In genomic region chr19:46618670-46619231, GRCh38 we compare ENCODE assay signal across 10 cellular contexts. TPM values are rescaled to one million over a fixed set of nuclear protein-coding genes. Genes with fewer than 3 reads are reported as not detected.
DNase-seq lines count a peak whose midpoint lies in the region; ATAC-seq and TF ChIP-seq lines count a peak whose summit lies in the region.
"Had no signal": no experiment of that assay in that cellular context is flagged by ENCODE, and none has a peak within 500 bp of the region (broad histone marks: within the 10 kb centered on the region; RNA-seq: fewer than 3 reads in every experiment).

No MANE protein-coding gene starts in this region.

- peaks cover 28 to 99% (median 60%) of the 10 kb centered on the region in 6 donors for H3K4me1 ChIP-seq in spleen
- no peaks in the 10 kb centered on the region; the same call in 1 of the 2 replicates for H3K4me1 ChIP-seq in H9 (ENCODE audit: insufficient read depth, low read length)

- H4K5ac ChIP-seq in H9 (ENCODE audit: insufficient read length, low read depth, low read length) = no peak overlapping the region

- H3K79me1 ChIP-seq in H9 (ENCODE audit: insufficient read depth, low read depth, low read length, poor library complexity, severe bottlenecking) = no peaks in the 10 kb centered on the region

- DNase-seq in NCI-H524 (lab: John Stamatoyannopoulos, UW) = peak; percentile 28 to 48
- DNase-seq in NCI-H524 treated with DMSO at 0.1 percent for 48 hours (lab: John Stamatoyannopoulos, UW) = no peak
- DNase-seq in NCI-H1105 (lab: John Stamatoyannopoulos, UW) = peak; percentile 36
- peak; percentile 60 for DNase-seq in choroid plexus epithelial cell (ENCODE audit: low read depth)
- no peak for DNase-seq in spleen
- no peak for DNase-seq in H9
- DNase-seq in stimulated activated CD4-positive, alpha-beta T cell treated with anti-CD3 and anti-CD28 coated beads, Interleukin-4, amount 100 ng/mL, for 1 hour = no peak

- no peak overlapping the region for H3K14ac ChIP-seq in H9 (ENCODE audit: insufficient read depth, low read length)

- no peak overlapping the region for H2BK12ac ChIP-seq in H9 (ENCODE audit: insufficient read length, low read depth, low read length)

- no peak overlapping the region for H3T11ph ChIP-seq in H9 (ENCODE audit: low read length)

- H3K18ac ChIP-seq in H9 (ENCODE audit: insufficient read length, low read depth, low read length) = no peak overlapping the region

- no peak overlapping the region for H3K4me2 ChIP-seq in H9 (ENCODE audit: insufficient read depth, insufficient read length, low read length)

- H3K9me3 ChIP-seq in spleen = no peaks in the 10 kb centered on the region
- H3K9me3 ChIP-seq in H9 (ENCODE audit: control insufficient read depth, low read depth, low read length) = no peaks in the 10 kb centered on the region
- H3K9me3 ChIP-seq: Peyer's patch had no signal

- H3K27ac ChIP-seq in spleen (peak overlapping the region in 7 of 8 donors; percentile 17 to 87 (median 63)), H9 (ENCODE audit: insufficient read length, low read depth, low read length) (no peak overlapping the region)

- H4K91ac ChIP-seq in H9 (ENCODE audit: insufficient read length, low read depth, low read length) = no peak overlapping the region

- no peak for ATAC-seq in HG03520 (IDR thresholded peaks at IDR 0.05; ENCODE audit: unreplicated experiment)

- H2AK5ac ChIP-seq in H9 (ENCODE audit: insufficient read length, low read length) = no peak overlapping the region

- TF ChIP-seq POLR2A in spleen (IDR thresholded peaks at IDR 0.05) = no peak

- H3K4me3 Mint-ChIP-seq in H9 = no peak overlapping the region

- no peak overlapping the region for H4K8ac ChIP-seq in H9 (replicated peaks; ENCODE audit: insufficient read length, low read depth, low read length)

- H2BK20ac ChIP-seq in H9 (ENCODE audit: low read depth, low read length, poor library complexity, severe bottlenecking) = no peak overlapping the region

- H3K36me3 ChIP-seq in spleen = no peaks in the 10 kb centered on the region
- H3K36me3 ChIP-seq: Peyer's patch had no signal

- H3K56ac ChIP-seq in H9 (ENCODE audit: insufficient read length, low read depth, low read length) = no peak overlapping the region

- H3K4me3 ChIP-seq in choroid plexus epithelial cell (ENCODE audit: low read depth, low read length) (no peak overlapping the region), spleen (peak overlapping the region in 1 of 8 donors; percentile 35)

- no peaks in the 10 kb centered on the region for H3K36me3 Mint-ChIP-seq in H9 (ENCODE audit: insufficient read depth in 1 of 3, low read depth in 3 of 3)

- H3K23ac ChIP-seq in H9 (ENCODE audit: insufficient read length, low read depth, low read length) = no peak overlapping the region

- intact Hi-C loops in spleen (cut with DNase I; ENCODE audit: low total_unique reads) = no loop called here

- H3K9me3 Mint-ChIP-seq in H9 = no peaks in the 10 kb centered on the region

- peaks cover 0 to 6% (median 0%) of the 10 kb centered on the region in 7 donors for H3K27me3 ChIP-seq in spleen (replicated peaks in 1 of 7)
- H3K27me3 ChIP-seq in H9 (ENCODE audit: insufficient read depth, low read length) = no peaks in the 10 kb centered on the region
- H3K27me3 ChIP-seq: Peyer's patch had no signal

- no peak overlapping the region for H2BK120ac ChIP-seq in H9 (ENCODE audit: low read depth, low read length, poor library complexity, severe bottlenecking)

- H4K20me1 ChIP-seq in H9 (ENCODE audit: control insufficient read depth, insufficient read depth, insufficient read length) = no peaks in the 10 kb centered on the region

- WGBS in spleen, 5 donors = 41 to 53% (median 48%) methylated on average over 9 of the region's 9 CpGs
- no CpG with 5 or more reads among the region's 9 CpGs for WGBS in H9 (ENCODE audit: extremely low coverage, insufficient read length, low lambda C conversion rate)

- H3K27ac Mint-ChIP-seq in H9 = no peak overlapping the region

- no peak overlapping the region for H2BK15ac ChIP-seq in H9 (ENCODE audit: low read depth, low read length)

- peaks cover 11% of the 10 kb centered on the region for H3K27me3 Mint-ChIP-seq in H9 (ENCODE audit: low read depth)

- H3K79me2 ChIP-seq in H9 (ENCODE audit: insufficient read depth, low read length) = no peaks in the 10 kb centered on the region

- H3K9ac ChIP-seq in H9 (ENCODE audit: extremely low read depth, insufficient read length, low read length) = no peak overlapping the region

- peaks cover 11 to 26% of the 10 kb centered on the region in 2 experiments; a peak in 3 of 4 replicates for H3K4me1 Mint-ChIP-seq in H9

- H2AFZ ChIP-seq in H9 (ENCODE audit: low read length) = no peak overlapping the region

- TF ChIP-seq CTCF in choroid plexus epithelial cell (conservative IDR thresholded peaks at IDR 0.05; ENCODE audit: low read depth, low read length) (no peak), spleen (IDR thresholded peaks at IDR 0.05 in 8 of 11, conservative IDR thresholded peaks at IDR 0.05 in 3 of 11) (no peak), H9 (conservative IDR thresholded peaks at IDR 0.05) (no peak)

- no peaks in the 10 kb centered on the region for H3K23me2 ChIP-seq in H9 (ENCODE audit: insufficient read length, low read depth, low read length, poor library complexity, severe bottlenecking)

- H2BK5ac ChIP-seq in H9 (ENCODE audit: insufficient read length, low read length) = no peak overlapping the region

- no peak overlapping the region for H3K4ac ChIP-seq in H9 (ENCODE audit: low read depth, low read length)

RNA-seq across cellular contexts. Expression of gene PTGIR, which starts 6.1 kb away (rescaled TPM):
- total RNA-seq in spleen = 10 to 100 TPM in 3 of 7 donors, 1 to 10 TPM in 4; 5.4 to 18.6 (median 8.6) TPM
- polyA plus RNA-seq in spleen = 1 to 10 TPM; 5.7 to 9.1 (median 5.9) TPM
- total RNA-seq in H9 (2021) = not detected in 2 replicates

RNA-seq across cellular contexts. Expression of gene GNG8, which starts 17.3 kb away (rescaled TPM):
- not detected for total RNA-seq in spleen
- polyA plus RNA-seq in spleen = not detected
- not detected in 2 replicates for total RNA-seq in H9 (2021)
- total RNA-seq: mononuclear cell, Peyer's patch had no signal

RNA-seq across cellular contexts. Expression of gene CALM3, which starts 17.6 kb away (rescaled TPM):
- total RNA-seq in spleen = 100 to 1,000 TPM; 121 to 197 (median 143) TPM
- 100 to 1,000 TPM in 2 of 3 donors, 10 to 100 TPM in 1; 78.1 to 167 (median 111) TPM for polyA plus RNA-seq in spleen
- total RNA-seq in H9 (2021) = 339 and 343 TPM in 2 replicates

RNA-seq across cellular contexts. Expression of gene DACT3, which starts 42.2 kb away (rescaled TPM):
- total RNA-seq in spleen = 10 to 100 TPM in 1 of 7 donors, 1 to 10 TPM in 6; 4.9 to 10.4 (median 6.1) TPM
- 1 to 10 TPM; 1.6 to 4.1 (median 3.2) TPM for polyA plus RNA-seq in spleen
- 0.87 and 1.1 TPM in 2 replicates for total RNA-seq in H9 (2021)

Comparison
In these comparisons a context has a peak if more than half of its experiments do, and no peak if none do; other contexts are left out.
1. DNase-seq: peak in NCI-H524 (2 of 2), NCI-H1105 (single experiment) and choroid plexus epithelial cell (single experiment); none in NCI-H524 treated with DMSO at 0.1 percent for 48 hours (single experiment), spleen (single experiment), H9 (single experiment) and stimulated activated CD4-positive, alpha-beta T cell treated with anti-CD3 and anti-CD28 coated beads, Interleukin-4, amount 100 ng/mL, for 1 hour (single experiment).